Comparison of ENCODE assay signal across 8 cellular contexts in the genomic region with DNA sequence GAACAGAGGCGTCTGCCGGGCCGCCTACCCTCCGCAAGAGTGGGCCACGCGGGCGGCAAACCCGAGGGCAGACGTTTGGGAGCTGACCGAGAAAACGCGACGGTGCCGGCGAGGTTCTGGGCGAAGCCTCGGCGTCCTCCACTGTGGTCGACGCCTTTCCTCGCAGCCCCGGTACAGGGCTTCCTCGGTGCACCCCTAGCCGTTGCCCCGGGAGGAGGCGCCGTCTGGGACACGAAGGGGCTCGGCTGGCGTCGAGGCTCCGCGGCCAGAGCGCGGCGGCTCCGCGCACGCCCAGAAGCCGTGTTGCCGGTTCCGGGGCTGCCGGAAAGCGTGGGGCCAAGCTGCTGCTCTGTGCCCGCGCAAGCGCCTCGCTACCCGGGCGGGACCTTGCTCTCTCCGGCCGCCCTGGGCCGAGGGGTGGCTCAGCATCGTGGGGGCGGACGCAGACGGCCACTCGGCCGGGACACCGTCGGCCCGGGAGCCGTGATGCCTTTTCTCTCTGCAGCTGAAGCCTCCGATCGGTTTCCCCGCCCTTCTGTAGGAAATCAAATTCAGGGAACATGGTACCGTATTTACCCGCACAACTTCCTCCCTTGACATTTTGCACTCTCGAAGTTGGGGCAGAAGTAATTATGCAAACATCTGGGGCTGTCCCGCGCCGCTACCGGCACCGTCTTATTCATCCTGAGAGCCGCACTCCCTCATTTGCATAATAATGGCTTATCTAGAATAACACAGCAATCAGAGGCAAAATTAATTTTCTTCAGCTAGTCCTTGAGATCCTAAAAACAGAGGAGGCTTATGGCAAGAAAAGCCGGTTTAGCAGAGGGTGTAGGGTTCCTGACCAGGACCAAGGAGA. TPM values are rescaled to one million over a fixed set of nuclear protein-coding genes. Genes with fewer than 3 reads are reported as not detected.
DNase-seq lines count a peak whose midpoint lies in the region; ATAC-seq and TF ChIP-seq lines count a peak whose summit lies in the region.

No MANE protein-coding gene starts in this region.

- H3K4me1 Mint-ChIP-seq in activated B cell treated with CpG ODN at 0.5 μM for 24 hours = peaks cover 43% of the 10 kb centered on the region

- H3K9me3 Mint-ChIP-seq in activated B cell treated with CpG ODN at 0.5 μM for 24 hours = no peaks in the 10 kb centered on the region

- intact Hi-C loops in activated B cell treated with CpG ODN at 0.5 μM for 24 hours (cut with micrococcal nuclease) = loop anchor here (1.0 to 10.0 kb wide), 4 partner anchors 35 to 1711 kb away; a partner anchor contains a TSS

- peaks cover 5% of the 10 kb centered on the region for H3K36me3 Mint-ChIP-seq in activated B cell treated with CpG ODN at 0.5 μM for 24 hours (ENCODE audit: low read depth)

- DNase-seq in SKM-1 treated with dmso at 0.1 percent for 144 hours (lab: John Stamatoyannopoulos, UW; ENCODE audit: unreplicated experiment) (peak; percentile 46), SKM-1 (lab: John Stamatoyannopoulos, UW; ENCODE audit: unreplicated experiment) (no peak), activated B cell treated with CpG ODN at 0.5 μM for 24 hours (peak; percentile 65), AG08395 (ENCODE audit: low spot score) (no peak), OCI-M2 (lab: John Stamatoyannopoulos, UW; ENCODE audit: unreplicated experiment) (no peak)
- peak; percentile 53 to 79 (median 68) for DNase-seq in stimulated activated CD4-positive, alpha-beta T cell treated with anti-CD3 and anti-CD28 coated beads, TNF-alpha, amount 100 ng/mL, for 24 hours (ENCODE audit: low read depth in 3 of 3)

- TF ChIP-seq CTCF in activated B cell treated with CpG ODN at 0.5 μM for 24 hours (IDR thresholded peaks at IDR 0.05) = no peak

- peak; percentile 53 for ATAC-seq in HG03175 (IDR thresholded peaks at IDR 0.05; ENCODE audit: unreplicated experiment)
- peak; percentile 87 for ATAC-seq in activated B cell treated with CpG ODN at 0.5 μM for 24 hours (ENCODE audit: low read depth)
- ATAC-seq in esophagus mucosa = peak; percentile 30

- peaks cover 61% of the 10 kb centered on the region for H3K27me3 Mint-ChIP-seq in activated B cell treated with CpG ODN at 0.5 μM for 24 hours

- POLR2A ChIA-PET in activated B cell treated with CpG ODN at 0.5 μM for 24 hours (lab: Charles Lee) = interaction anchor here (0.9 to 18.2 kb wide), 11 partner anchors 8 to 193 kb away, joined by 3 to 212 read pairs (median 7); a partner anchor contains a TSS

- H3K4me3 Mint-ChIP-seq in activated B cell treated with CpG ODN at 0.5 μM for 24 hours = peak overlapping the region; percentile 81

- CTCF ChIA-PET in activated B cell treated with CpG ODN at 0.5 μM for 24 hours (lab: Charles Lee) = interaction anchor here (0.7 to 1.7 kb wide), 5 partner anchors 15 to 127 kb away, joined by 3 to 7 read pairs (median 4); no protein-coding TSS in a partner anchor

- H3K27ac Mint-ChIP-seq in activated B cell treated with CpG ODN at 0.5 μM for 24 hours = peak overlapping the region; percentile 91

RNA-seq across cellular contexts. Expression of a gene that starts 7.3 kb away (rescaled TPM):
- total RNA-seq in activated B cell treated with CpG ODN at 0.5 μM for 24 hours (4.0 and 4.9 TPM in 2 replicates), esophagus mucosa (3.8 TPM)

RNA-seq across cellular contexts. Expression of a gene that starts 26.3 kb away (rescaled TPM):
- total RNA-seq in activated B cell treated with CpG ODN at 0.5 μM for 24 hours (0.37 and 0.67 TPM in 2 replicates), esophagus mucosa (3.8 TPM)

RNA-seq across cellular contexts. Expression of a gene that starts 35.0 kb away (rescaled TPM):
- 55.6 and 56.3 TPM in 2 replicates for total RNA-seq in activated B cell treated with CpG ODN at 0.5 μM for 24 hours
- total RNA-seq in esophagus mucosa = 25.2 TPM

Comparison
In these comparisons a context has a peak if more than half of its experiments do, and no peak if none do; other contexts are left out.
1. DNase-seq: peak in SKM-1 treated with dmso at 0.1 percent for 144 hours (single experiment), activated B cell treated with CpG ODN at 0.5 μM for 24 hours (single experiment) and stimulated activated CD4-positive, alpha-beta T cell treated with anti-CD3 and anti-CD28 coated beads, TNF-alpha, amount 100 ng/mL, for 24 hours (3 of 3); none in SKM-1 (single experiment), AG08395 (single experiment) and OCI-M2 (single experiment).
2. ATAC-seq: peak in every context shown above with its lines; median percentile 87 in activated B cell treated with CpG ODN at 0.5 μM for 24 hours; 53 in HG03175; 30 in esophagus mucosa.